In genomic region chr11:117178210-117179034, GRCh38 we compare ENCODE assay signal across 8 cellular contexts. TPM values are rescaled to one million over a fixed set of nuclear protein-coding genes. Genes with fewer than 3 reads are reported as not detected.
A peak's percentile ranks its signal among the peaks of the same experiment; 100 is the strongest.
DNase-seq lines count a peak whose midpoint lies in the region; ATAC-seq and TF ChIP-seq lines count a peak whose summit lies in the region.

SIDT2 (plus strand) TSS chr11:117178743; CDS start chr11:117179264, 521 bp downstream.

- ATAC-seq in HG02678 (IDR thresholded peaks at IDR 0.05; ENCODE audit: unreplicated experiment), result peak; percentile 92
- ATAC-seq in activated naive CD8-positive, alpha-beta T cell treated with anti-CD3 and anti-CD28 coated beads, Interleukin-2, amount 10 ng/mL, durations not matched to agents 7 days and 5 days (ENCODE audit: low read depth), result peak; percentile 97

- DNase-seq in GM10266 (ENCODE audit: extremely low spot score) (peak; percentile 88), NCI-H128 (lab: John Stamatoyannopoulos, UW; ENCODE audit: unreplicated experiment) (peak; percentile 75), head of caudate nucleus (peak; percentile 93 to 98 (median 96)), osteocyte (ENCODE audit: extremely low spot score, unreplicated experiment) (peak; percentile 95)
- peak; percentile 87 for DNase-seq in activated naive CD8-positive, alpha-beta T cell treated with anti-CD3 and anti-CD28 coated beads, Interleukin-2, amount 10 ng/mL, durations not matched to agents 7 days and 5 days

- H3K9me3 ChIP-seq in SU-DHL-6 (ENCODE audit: insufficient read depth, low read length), result no peaks in the 10 kb centered on the region
- H3K9me3 ChIP-seq in thymus (ENCODE audit: control insufficient read depth), result no peaks in the 10 kb centered on the region

- no peaks in the 10 kb centered on the region for H3K79me2 ChIP-seq in SU-DHL-6 (ENCODE audit: insufficient read depth, low read length)

- peak within 1 kb of the TSS; percentile 77 for H3K4me2 ChIP-seq in SU-DHL-6 (ENCODE audit: low read depth, low read length, poor library complexity, severe bottlenecking)

- POLR2A ChIA-PET in activated naive CD8-positive, alpha-beta T cell treated with anti-CD3 and anti-CD28 coated beads, Interleukin-2, amount 10 ng/mL, durations not matched to agents 7 days and 5 days (lab: Charles Lee), result interaction anchor here (0.6 to 4.2 kb wide), 13 partner anchors 11 to 405 kb away, joined by 3 to 30 read pairs (median 4); partner anchors contain the start of genes BUD13, CEP164, PAFAH1B2 and PCSK7

- no peaks in the 10 kb centered on the region for H4K20me1 ChIP-seq in SU-DHL-6 (ENCODE audit: low read depth, low read length)

- H3K9me3 Mint-ChIP-seq in activated naive CD8-positive, alpha-beta T cell treated with anti-CD3 and anti-CD28 coated beads, Interleukin-2, amount 10 ng/mL, durations not matched to agents 7 days and 5 days, result no peaks in the 10 kb centered on the region
- H3K9me3 Mint-ChIP-seq in osteocyte (ENCODE audit: unreplicated experiment), result no peaks in the 10 kb centered on the region

- H3K27me3 Mint-ChIP-seq in activated naive CD8-positive, alpha-beta T cell treated with anti-CD3 and anti-CD28 coated beads, Interleukin-2, amount 10 ng/mL, durations not matched to agents 7 days and 5 days, result no peaks in the 10 kb centered on the region
- no peaks in the 10 kb centered on the region for H3K27me3 Mint-ChIP-seq in osteocyte (ENCODE audit: unreplicated experiment)

- H3K4me3 ChIP-seq in SU-DHL-6 (ENCODE audit: insufficient read depth, low read length, poor library complexity, severe bottlenecking) (peak within 1 kb of the TSS; percentile 71), thymus (ENCODE audit: low read length) (peak within 1 kb of the TSS; percentile 95)

- intact Hi-C loops in head of caudate nucleus (cut with DNase I), result loop anchor here (2.0 kb wide), 1 partner anchor 34 kb away; the partner anchor contains the start of gene PAFAH1B2

- H3K9ac ChIP-seq in SU-DHL-6 (ENCODE audit: low read length), result peak within 1 kb of the TSS; percentile 70

- peaks cover 10% of the 10 kb centered on the region for H3K4me1 ChIP-seq in thymus (ENCODE audit: control insufficient read depth, insufficient read depth, low read length)

- WGBS in thymus, result 3% methylated on average over 51 of the region's 51 CpGs

- peak within 1 kb of the TSS; percentile 90 for H3K27ac Mint-ChIP-seq in activated naive CD8-positive, alpha-beta T cell treated with anti-CD3 and anti-CD28 coated beads, Interleukin-2, amount 10 ng/mL, durations not matched to agents 7 days and 5 days
- peak within 1 kb of the TSS; percentile 91 for H3K27ac Mint-ChIP-seq in osteocyte (ENCODE audit: unreplicated experiment)

- H2AFZ ChIP-seq in SU-DHL-6 (ENCODE audit: low read depth, low read length, severe bottlenecking), result peak within 1 kb of the TSS; percentile 74

- peak within 1 kb of the TSS; percentile 36 for H3K27ac ChIP-seq in SU-DHL-6 (ENCODE audit: low read depth, low read length)
- H3K27ac ChIP-seq in thymus (ENCODE audit: low read depth), result peak within 1 kb of the TSS; percentile 89

- H3K36me3 Mint-ChIP-seq in activated naive CD8-positive, alpha-beta T cell treated with anti-CD3 and anti-CD28 coated beads, Interleukin-2, amount 10 ng/mL, durations not matched to agents 7 days and 5 days, result no peaks in the 10 kb centered on the region
- H3K36me3 Mint-ChIP-seq in osteocyte (ENCODE audit: unreplicated experiment), result no peaks in the 10 kb centered on the region

- H3F3A ChIP-seq in SU-DHL-6 (ENCODE audit: insufficient read depth), result peaks cover 3% of the 10 kb centered on the region; the same call in 1 of the 2 replicates

- TF ChIP-seq CTCF in GM10266 (IDR thresholded peaks at IDR 0.05; ENCODE audit: control insufficient read depth, insufficient read depth, low read depth, missing control alignments), result no peak
- no peak for TF ChIP-seq CTCF in SU-DHL-6 (IDR thresholded peaks at IDR 0.05; ENCODE audit: insufficient read depth, low read length, poor library complexity, severe bottlenecking)
- TF ChIP-seq CTCF in osteocyte (IDR thresholded peaks at IDR 0.05), result no peak

- H3K4me1 Mint-ChIP-seq in activated naive CD8-positive, alpha-beta T cell treated with anti-CD3 and anti-CD28 coated beads, Interleukin-2, amount 10 ng/mL, durations not matched to agents 7 days and 5 days, result peaks cover 23% of the 10 kb centered on the region
- H3K4me1 Mint-ChIP-seq in osteocyte (ENCODE audit: unreplicated experiment), result peaks cover 28% of the 10 kb centered on the region

- no peaks in the 10 kb centered on the region for H3K27me3 ChIP-seq in SU-DHL-6 (ENCODE audit: low read length)
- H3K27me3 ChIP-seq in thymus (ENCODE audit: control insufficient read depth, insufficient read depth), result no peaks in the 10 kb centered on the region

- peak within 1 kb of the TSS; percentile 93 for H3K4me3 Mint-ChIP-seq in activated naive CD8-positive, alpha-beta T cell treated with anti-CD3 and anti-CD28 coated beads, Interleukin-2, amount 10 ng/mL, durations not matched to agents 7 days and 5 days
- H3K4me3 Mint-ChIP-seq in osteocyte (ENCODE audit: unreplicated experiment), result peak within 1 kb of the TSS; percentile 95

- H3K36me3 ChIP-seq in SU-DHL-6 (ENCODE audit: low read length) (no peaks in the 10 kb centered on the region), thymus (ENCODE audit: control insufficient read depth, insufficient read depth) (peaks cover 7% of the 10 kb centered on the region)

- H3K9me2 ChIP-seq in SU-DHL-6 (replicated peaks; ENCODE audit: insufficient read depth, low read length), result no peaks in the 10 kb centered on the region

RNA-seq across cellular contexts. Expression of gene SIDT2, which starts in this region (rescaled TPM):
- 10 to 100 TPM; 34.9 to 35.0 TPM for total RNA-seq in activated naive CD8-positive, alpha-beta T cell treated with anti-CD3 and anti-CD28 coated beads, Interleukin-2, amount 10 ng/mL, durations not matched to agents 7 days and 5 days
- 65.5 and 67.3 TPM in 2 replicates for total RNA-seq in osteocyte
- 22.5 TPM for polyA plus RNA-seq in thymus

Comparison
In these comparisons a context has a peak if more than half of its experiments do, and no peak if none do; other contexts are left out.
1. Peak in every context shown above with its lines: DNase-seq, ATAC-seq, H3K4me3 ChIP-seq and H3K27ac ChIP-seq.